8 cellular contexts compared by ENCODE assay signal in genomic region chr12:94459773-94460593, GRCh38. TPM values are rescaled to one million over a fixed set of nuclear protein-coding genes. Genes with fewer than 3 reads are reported as not detected.
DNase-seq lines count a peak whose midpoint lies in the region; ATAC-seq and TF ChIP-seq lines count a peak whose summit lies in the region.

Gene CEP83, minus strand, starts transcription at chr12:94459867. Its CDS starts 47,377 bp downstream, at chr12:94412490.

- DNase-seq in GM06990 (ENCODE audit: extremely low read depth, insufficient read length) (peak; percentile 96), NCI-H1092 (lab: John Stamatoyannopoulos, UW) (peak; percentile 83), glomerular visceral epithelial cell (ENCODE audit: extremely low spot score) (peak; percentile 91), osteoblast (ENCODE audit: insufficient read length, low spot score, missing footprints) (peak; percentile 98), thoracic aorta (ENCODE audit: low spot score) (peak; percentile 68)
- peak; percentile 93 to 95 for DNase-seq in activated naive CD4-positive, alpha-beta T cell treated with anti-CD3 and anti-CD28 coated beads, Interleukin-2, amount 50 U/mL, for 72 hours (ENCODE audit: low spot score in 2 of 2)

- ATAC-seq in HG02588 (IDR thresholded peaks at IDR 0.05; ENCODE audit: unreplicated experiment) (peak; percentile 98), SK-N-SH treated with all-trans-retinoic acid at 6 μM for 48 hours (peak; percentile 97), thoracic aorta (ENCODE audit: insufficient number of reproducible peaks, low FRiP score, low read depth) (peak; percentile 96)
- ATAC-seq in activated naive CD4-positive, alpha-beta T cell treated with anti-CD3 and anti-CD28 coated beads, Interleukin-2, amount 50 U/mL, for 72 hours, result peak; percentile 98 to 99

- no peaks in the 10 kb centered on the region for H4K20me1 ChIP-seq in osteoblast (ENCODE audit: insufficient read depth, low read length)

- H3K4me2 ChIP-seq in osteoblast (ENCODE audit: insufficient read depth, low read length), result peak within 1 kb of the TSS; percentile 86

- peaks cover 0 to 6% of the 10 kb centered on the region in 2 donors for H3K9me3 Mint-ChIP-seq in activated naive CD4-positive, alpha-beta T cell treated with anti-CD3 and anti-CD28 coated beads, Interleukin-2, amount 50 U/mL, for 72 hours

- H3K9me3 ChIP-seq in osteoblast (ENCODE audit: low read depth, low read length) (no peaks in the 10 kb centered on the region), thoracic aorta (no peaks in the 10 kb centered on the region)

- H3K36me3 ChIP-seq in GM06990 (ENCODE audit: control insufficient read depth, insufficient read depth, low read length), result no peaks in the 10 kb centered on the region
- H3K36me3 ChIP-seq in osteoblast (ENCODE audit: insufficient read depth, low read length), result no peaks in the 10 kb centered on the region
- H3K36me3 ChIP-seq in thoracic aorta, result no peaks in the 10 kb centered on the region

- peaks cover 33% of the 10 kb centered on the region for H3K79me2 ChIP-seq in osteoblast (ENCODE audit: insufficient read depth, low read length)

- H3K27ac ChIP-seq in osteoblast (ENCODE audit: low read depth, low read length) (peak within 1 kb of the TSS; percentile 89), thoracic aorta (peak within 1 kb of the TSS; percentile 74 to 85)

- H3K4me3 ChIP-seq in GM06990 (replicated peaks; ENCODE audit: low read depth, low read length) (peak within 1 kb of the TSS; percentile 94), osteoblast (ENCODE audit: insufficient read depth, low read length) (peak within 1 kb of the TSS; percentile 88), thoracic aorta (peak within 1 kb of the TSS; percentile 93)

- TF ChIP-seq CTCF in GM06990 (IDR thresholded peaks at IDR 0.05; ENCODE audit: insufficient read depth, low read length, poor library complexity, severe bottlenecking) (no peak), osteoblast (IDR thresholded peaks at IDR 0.05; ENCODE audit: extremely low read depth, low read depth, low read length) (no peak), thoracic aorta (IDR thresholded peaks at IDR 0.05) (no peak)

- peaks cover 13% of the 10 kb centered on the region for H3K4me1 ChIP-seq in osteoblast (ENCODE audit: insufficient read depth, low read length)
- peaks cover 9 to 25% of the 10 kb centered on the region in 2 donors for H3K4me1 ChIP-seq in thoracic aorta (ENCODE audit: control insufficient read depth in 1 of 2, low read depth in 2 of 2)

- H3K27ac Mint-ChIP-seq in activated naive CD4-positive, alpha-beta T cell treated with anti-CD3 and anti-CD28 coated beads, Interleukin-2, amount 50 U/mL, for 72 hours, result peak within 1 kb of the TSS; percentile 97 to 98

- H3K36me3 Mint-ChIP-seq in activated naive CD4-positive, alpha-beta T cell treated with anti-CD3 and anti-CD28 coated beads, Interleukin-2, amount 50 U/mL, for 72 hours, result peaks cover 19 to 44% of the 10 kb centered on the region in 2 donors

- H3K27me3 ChIP-seq in GM06990 (replicated peaks; ENCODE audit: control insufficient read depth, insufficient read depth, low read length) (no peaks in the 10 kb centered on the region), osteoblast (ENCODE audit: insufficient read depth, low read length) (no peaks in the 10 kb centered on the region), thoracic aorta (replicated peaks; ENCODE audit: insufficient read depth) (no peaks in the 10 kb centered on the region)

- peak within 1 kb of the TSS; percentile 99 for H2AFZ ChIP-seq in osteoblast (ENCODE audit: low read length)

TF ChIP-seq in SK-N-SH treated with all-trans-retinoic acid at 6 μM for 48 hours, 23 proteins besides CTCF, POLR2A, EP300 and RAD21:
- TF ChIP-seq TSHZ2 (CRISPR knock-in tag; IDR thresholded peaks at IDR 0.05) (peak; percentile 14; the same call in 1 of the 2 replicates), CSDC2 (CRISPR knock-in tag; IDR thresholded peaks at IDR 0.05) (no peak)

RNA-seq across cellular contexts. Expression of gene CEP83, which starts in this region (rescaled TPM):
- total RNA-seq in activated naive CD4-positive, alpha-beta T cell treated with anti-CD3 and anti-CD28 coated beads, Interleukin-2, amount 50 U/mL, for 72 hours, result 10 to 100 TPM; 22.0 to 26.2 TPM
- total RNA-seq in osteoblast, result 9.8 and 14.1 TPM in 2 replicates
- 10 to 100 TPM; 17.2 to 35.6 TPM for total RNA-seq in thoracic aorta

Comparison
In these comparisons a context has a peak if more than half of its experiments do, and no peak if none do; other contexts are left out.
1. Peak in every context shown above with its lines: DNase-seq, ATAC-seq, H3K4me3 ChIP-seq and H3K27ac ChIP-seq.